ENCODE assay signal across 25 cellular contexts in the genomic region with DNA sequence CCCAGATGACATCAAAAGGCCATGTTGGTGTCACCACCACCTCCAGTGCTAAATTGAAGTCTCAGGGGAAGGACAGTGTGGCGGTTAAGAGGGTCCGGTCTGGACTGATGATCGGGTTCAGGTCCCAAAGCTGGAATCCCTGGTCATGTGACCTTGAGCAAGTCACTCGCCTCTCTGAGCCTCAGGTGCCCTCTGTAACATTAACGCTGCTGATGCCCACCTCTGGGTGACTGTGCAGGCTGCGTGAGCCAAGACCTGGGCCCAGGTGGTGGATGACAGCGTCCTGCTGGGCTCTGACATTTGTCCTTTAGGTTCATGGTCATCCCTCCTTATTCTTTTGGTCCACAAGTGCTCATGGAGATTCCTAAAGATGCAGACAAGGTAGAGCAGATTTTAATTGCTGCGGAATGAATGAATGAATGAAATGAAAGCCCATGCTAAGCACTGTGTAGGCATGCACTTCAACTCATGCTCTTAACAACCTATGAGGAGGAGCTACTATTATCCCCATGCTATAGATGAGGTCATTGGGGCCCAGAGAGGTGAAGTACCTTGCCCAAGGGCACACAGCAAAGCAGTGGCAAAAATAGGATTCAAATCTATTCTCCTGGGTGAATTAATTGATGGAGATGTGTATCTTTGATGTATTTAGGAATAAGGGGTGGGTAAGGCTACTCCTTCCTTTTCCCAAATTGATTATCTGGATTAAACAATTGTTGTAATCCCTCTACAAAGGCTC. TPM values are rescaled to one million over a fixed set of nuclear protein-coding genes. Genes with fewer than 3 reads are reported as not detected.
"Had no signal": no experiment of that assay in that cellular context is flagged by ENCODE, and none has a peak within 500 bp of the region (broad histone marks: within the 10 kb centered on the region; RNA-seq: fewer than 3 reads in every experiment).

No MANE protein-coding gene starts in this region.

- ATAC-seq: Panc1, T-cell had no signal

- H3K4me1 Mint-ChIP-seq: IgD-negative memory B cell, T-cell had no signal

- H3K9me3 Mint-ChIP-seq: T-cell had no signal

- H3K27me3 ChIP-seq: MG63 had no signal

- H3K36me3 Mint-ChIP-seq: T-cell had no signal

- H3K4me2 ChIP-seq: SK-N-SH had no signal

- H3K36me3 ChIP-seq: MG63 had no signal

- H3K9me3 ChIP-seq: MG63, SK-N-SH had no signal

- H3K9ac ChIP-seq: SK-N-SH had no signal

- H3K27ac ChIP-seq: RWPE1 had no signal

- H3K4me3 ChIP-seq: MG63 had no signal

- DNase-seq: Karpas-422, KG1, MG63, NCI-H1092, NCI-H1105 treated with DMSO at 0.1 percent for 48 hours, NCI-H1417 treated with DMSO at 0.1 percent for 48 hours, NCI-H146, NCI-H1694 treated with DMSO at 0.1 percent for 48 hours, NCI-H1930, NCI-H2081, NCI-H2107, NCI-H2227 treated with DMSO at 0.1 percent for 48 hours, NCI-H524, NCI-H526 treated with DMSO at 0.1 percent for 48 hours, NCI-H774, SHP77, SK-N-SH, SW 1271, T-cell had no signal

- H3K9me2 ChIP-seq: SK-N-SH had no signal

- H3K4me3 Mint-ChIP-seq: IgD-negative memory B cell, T-cell had no signal

- H3K27ac Mint-ChIP-seq: IgD-negative memory B cell, T-cell had no signal

RNA-seq across cellular contexts. Expression of gene BPIFB1, which starts 0.6 kb away (rescaled TPM):
- total RNA-seq: HT1080, NCI-H460, SK-MEL-5 had no signal
- polyA plus RNA-seq: IgD-negative memory B cell, SK-N-SH had no signal

RNA-seq across cellular contexts. Expression of gene BPIFA1, which starts 46.6 kb away (rescaled TPM):
- total RNA-seq: HT1080, NCI-H460, SK-MEL-5, T-cell had no signal
- polyA plus RNA-seq: IgD-negative memory B cell, SK-N-SH had no signal
